ENCODE assay signal across 12 cellular contexts in genomic region chr3:188202358-188203138, GRCh38.
A peak's percentile ranks its signal among the peaks of the same experiment; 100 is the strongest.
DNase-seq lines count a peak whose midpoint lies in the region; ATAC-seq lines count a peak whose summit lies in the region.
"Had no signal": no experiment of that assay in that cellular context is flagged by ENCODE, and none has a peak within 500 bp of the region (broad histone marks: within the 10 kb centered on the region; RNA-seq: fewer than 3 reads in every experiment).

No MANE protein-coding gene starts in this region.

- H3K9me3 Mint-ChIP-seq in stimulated activated naive CD8-positive, alpha-beta T cell treated with anti-CD3 and anti-CD28 coated beads, Interleukin-15, amount 100 ng/mL, for 72 hours, result no peaks in the 10 kb centered on the region
- H3K9me3 Mint-ChIP-seq in T-helper 2 cell treated with Interferon-gamma antibody and Interleukin-4, amounts not matched to agents 5 μg/mL and 100 μg/mL, for 36 hours, result no peaks in the 10 kb centered on the region
- H3K9me3 Mint-ChIP-seq: CD4-positive, alpha-beta memory T cell had no signal

- H3K27ac Mint-ChIP-seq in stimulated activated naive CD8-positive, alpha-beta T cell treated with anti-CD3 and anti-CD28 coated beads, Interleukin-15, amount 100 ng/mL, for 72 hours, result peak overlapping the region in 1 of 2 donors; percentile 56
- H3K27ac Mint-ChIP-seq in T-helper 2 cell treated with Interferon-gamma antibody and Interleukin-4, amounts not matched to agents 5 μg/mL and 100 μg/mL, for 36 hours, result no peak overlapping the region

- peak in 1 of 2 donors; percentile 18 for DNase-seq in stimulated activated naive CD8-positive, alpha-beta T cell treated with anti-CD3 and anti-CD28 coated beads, Interleukin-15, amount 100 ng/mL, for 72 hours
- DNase-seq in stimulated activated naive CD8-positive, alpha-beta T cell treated with anti-CD3 and anti-CD28 coated beads, Interleukin-15, Interleukin-2, amounts not matched to agents 100 U/mL and 50 U/mL, for 24 hours, result no peak
- peak; percentile 21 for DNase-seq in T-helper 2 cell treated with Interferon-gamma antibody and Interleukin-4, amounts not matched to agents 5 μg/mL and 100 μg/mL, for 36 hours (ENCODE audit: low spot score)
- peak; percentile 35 for DNase-seq in iPS-NIHi11 (ENCODE audit: low spot score)
- no peak for DNase-seq in NCI-H1436 treated with DMSO at 0.1 percent for 48 hours (lab: John Stamatoyannopoulos, UW)
- no peak for DNase-seq in activated CD8-positive, alpha-beta memory T cell treated with anti-CD3 and anti-CD28 coated beads for 24 hours
- DNase-seq in NCI-H1105 (lab: John Stamatoyannopoulos, UW), result no peak
- DNase-seq in DMS153 (lab: John Stamatoyannopoulos, UW), result no peak
- DNase-seq: activated CD8-positive, alpha-beta memory T cell treated with anti-CD3 and anti-CD28 coated beads, Interleukin-2, amount 50 U/mL, for 48 hours; CD4-positive, alpha-beta memory T cell; foreskin fibroblast; NCI-H446 treated with DMSO at 0.1 percent for 48 hours had no signal

- no peaks in the 10 kb centered on the region for H3K27me3 Mint-ChIP-seq in stimulated activated naive CD8-positive, alpha-beta T cell treated with anti-CD3 and anti-CD28 coated beads, Interleukin-15, amount 100 ng/mL, for 72 hours
- H3K27me3 Mint-ChIP-seq in T-helper 2 cell treated with Interferon-gamma antibody and Interleukin-4, amounts not matched to agents 5 μg/mL and 100 μg/mL, for 36 hours (ENCODE audit: low read depth), result no peaks in the 10 kb centered on the region
- H3K27me3 Mint-ChIP-seq: CD4-positive, alpha-beta memory T cell had no signal

- H3K36me3 Mint-ChIP-seq in T-helper 2 cell treated with Interferon-gamma antibody and Interleukin-4, amounts not matched to agents 5 μg/mL and 100 μg/mL, for 36 hours (ENCODE audit: low read depth), result peaks cover 9% of the 10 kb centered on the region

- peak; percentile 71 for ATAC-seq in stimulated activated naive CD8-positive, alpha-beta T cell treated with anti-CD3 and anti-CD28 coated beads, Interleukin-15, amount 100 ng/mL, for 72 hours
- ATAC-seq in stimulated activated naive CD8-positive, alpha-beta T cell treated with anti-CD3 and anti-CD28 coated beads, Interleukin-15, Interleukin-2, amounts not matched to agents 100 U/mL and 50 U/mL, for 24 hours, result no peak

- H3K4me1 Mint-ChIP-seq in stimulated activated naive CD8-positive, alpha-beta T cell treated with anti-CD3 and anti-CD28 coated beads, Interleukin-15, amount 100 ng/mL, for 72 hours, result peaks cover 15% of the 10 kb centered on the region
- peaks cover 11% of the 10 kb centered on the region for H3K4me1 Mint-ChIP-seq in T-helper 2 cell treated with Interferon-gamma antibody and Interleukin-4, amounts not matched to agents 5 μg/mL and 100 μg/mL, for 36 hours (ENCODE audit: low read depth)

- H3K4me3 Mint-ChIP-seq in stimulated activated naive CD8-positive, alpha-beta T cell treated with anti-CD3 and anti-CD28 coated beads, Interleukin-15, amount 100 ng/mL, for 72 hours, result no peak overlapping the region
- no peak overlapping the region for H3K4me3 Mint-ChIP-seq in T-helper 2 cell treated with Interferon-gamma antibody and Interleukin-4, amounts not matched to agents 5 μg/mL and 100 μg/mL, for 36 hours
- H3K4me3 Mint-ChIP-seq: CD4-positive, alpha-beta memory T cell had no signal

Comparison
In these comparisons a context has a peak if more than half of its experiments do, and no peak if none do; other contexts are left out.
1. DNase-seq: peak in T-helper 2 cell treated with Interferon-gamma antibody and Interleukin-4, amounts not matched to agents 5 μg/mL and 100 μg/mL, for 36 hours (single experiment) and iPS-NIHi11 (single experiment); none in stimulated activated naive CD8-positive, alpha-beta T cell treated with anti-CD3 and anti-CD28 coated beads, Interleukin-15, Interleukin-2, amounts not matched to agents 100 U/mL and 50 U/mL, for 24 hours (single experiment), NCI-H1436 treated with DMSO at 0.1 percent for 48 hours (single experiment), activated CD8-positive, alpha-beta memory T cell treated with anti-CD3 and anti-CD28 coated beads for 24 hours (single experiment), NCI-H1105 (single experiment) and DMS153 (single experiment).